14 cellular contexts compared by ENCODE assay signal in the genomic region with DNA sequence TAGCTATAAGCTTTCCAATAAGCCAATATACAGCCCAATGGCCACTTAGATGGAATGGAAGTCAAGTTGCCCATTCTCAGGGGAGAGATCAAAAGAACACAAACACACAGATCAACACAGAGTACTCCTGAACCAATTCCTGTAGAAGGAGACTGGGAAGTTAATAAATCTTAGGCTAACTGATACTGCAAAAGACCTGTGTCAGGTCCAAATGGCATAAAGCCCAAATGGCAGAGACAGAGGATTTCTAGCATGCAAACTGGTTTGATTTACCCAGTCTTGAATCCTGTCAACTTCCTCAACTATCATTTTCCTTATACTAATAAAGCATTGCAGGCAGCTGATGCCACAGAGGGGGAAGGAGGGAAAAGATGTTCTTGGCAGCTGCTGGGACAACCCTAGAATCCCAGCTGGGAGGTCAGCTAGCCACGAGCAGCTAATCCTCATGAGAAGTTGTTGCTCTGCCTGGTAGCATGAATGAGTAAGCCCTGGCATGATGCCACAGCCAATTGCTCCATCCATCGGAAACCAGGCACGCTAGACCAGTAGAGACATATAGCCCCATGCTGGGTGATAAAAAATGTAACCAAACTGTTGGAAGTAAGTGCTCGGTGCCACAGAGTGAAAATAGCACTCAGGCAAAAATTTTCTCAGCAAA. TPM values are rescaled to one million over a fixed set of nuclear protein-coding genes. Genes with fewer than 3 reads are reported as not detected.
A peak's percentile ranks its signal among the peaks of the same experiment; 100 is the strongest.
DNase-seq lines count a peak whose midpoint lies in the region; ATAC-seq and TF ChIP-seq lines count a peak whose summit lies in the region.
"Had no signal": no experiment of that assay in that cellular context is flagged by ENCODE, and none has a peak within 500 bp of the region (broad histone marks: within the 10 kb centered on the region; RNA-seq: fewer than 3 reads in every experiment).

No MANE protein-coding gene starts in this region.

- H3K4me1 ChIP-seq in OCI-LY3 (ENCODE audit: low read length) (peaks cover 45% of the 10 kb centered on the region), foreskin keratinocyte (no peaks in the 10 kb centered on the region), ovary (ENCODE audit: insufficient read depth) (no peaks in the 10 kb centered on the region)

- H3K9me3 ChIP-seq in OCI-LY3 (ENCODE audit: insufficient read depth, low read length) (peaks cover 14% of the 10 kb centered on the region; the same call in 1 of the 2 replicates), ovary (no peaks in the 10 kb centered on the region)

- H3K27ac Mint-ChIP-seq in glutamatergic neuron (ENCODE audit: unreplicated experiment), result no peak overlapping the region
- H3K27ac Mint-ChIP-seq: CD4-positive, CD25-positive, alpha-beta regulatory T cell had no signal

- no peaks in the 10 kb centered on the region for H3K27me3 ChIP-seq in OCI-LY3 (ENCODE audit: low read depth, low read length)
- H3K27me3 ChIP-seq in foreskin keratinocyte, result no peaks in the 10 kb centered on the region
- no peaks in the 10 kb centered on the region for H3K27me3 ChIP-seq in ovary

- peak; percentile 70 for ATAC-seq in foreskin keratinocyte
- no peak for ATAC-seq in HG02840 (IDR thresholded peaks at IDR 0.05; ENCODE audit: low FRiP score, unreplicated experiment)
- no peak for ATAC-seq in GM19328 (IDR thresholded peaks at IDR 0.05; ENCODE audit: unreplicated experiment)
- ATAC-seq in HG02885 (IDR thresholded peaks at IDR 0.05; ENCODE audit: poor library complexity, unreplicated experiment), result no peak

- no peak overlapping the region for H3K4me3 Mint-ChIP-seq in glutamatergic neuron (ENCODE audit: unreplicated experiment)
- H3K4me3 Mint-ChIP-seq: CD4-positive, CD25-positive, alpha-beta regulatory T cell had no signal

- 26 to 50% (median 33%) methylated on average over 4 of the region's 4 CpGs for WGBS in ovary, 3 donors

- no peak overlapping the region for H3K9ac ChIP-seq in OCI-LY3 (ENCODE audit: low read length)

- DNase-seq in AML-193 (lab: John Stamatoyannopoulos, UW) (peak; percentile 86 to 87), foreskin keratinocyte (peak; percentile 58 to 71), ovary (peak in 4 of 5 donors; percentile 14 to 50 (median 35)), glutamatergic neuron (no peak)
- DNase-seq: CD4-positive, CD25-positive, alpha-beta regulatory T cell; Karpas-422; stimulated activated naive CD4-positive, alpha-beta T cell had no signal

- H3K9me3 Mint-ChIP-seq in glutamatergic neuron (ENCODE audit: unreplicated experiment), result peaks cover 4% of the 10 kb centered on the region
- H3K9me3 Mint-ChIP-seq: CD4-positive, CD25-positive, alpha-beta regulatory T cell had no signal

- H2AFZ ChIP-seq in OCI-LY3 (ENCODE audit: low read depth, low read length), result no peak overlapping the region

- no peaks in the 10 kb centered on the region for H4K20me1 ChIP-seq in OCI-LY3 (ENCODE audit: insufficient read depth, low read length)

- no peaks in the 10 kb centered on the region for H3K79me2 ChIP-seq in OCI-LY3 (ENCODE audit: low read length)

- no peaks in the 10 kb centered on the region for H3K27me3 Mint-ChIP-seq in glutamatergic neuron (ENCODE audit: unreplicated experiment)

- H3K27ac ChIP-seq in OCI-LY3 (ENCODE audit: low read length) (peak overlapping the region; percentile 62), foreskin keratinocyte (no peak overlapping the region), ovary (no peak overlapping the region)

- H3K36me3 ChIP-seq in OCI-LY3 (replicated peaks; ENCODE audit: low read depth, low read length), result peaks cover 13% of the 10 kb centered on the region
- H3K36me3 ChIP-seq in ovary, result no peaks in the 10 kb centered on the region

- no peak for TF ChIP-seq EP300 in ovary (IDR thresholded peaks at IDR 0.05)

- TF ChIP-seq CTCF in OCI-LY3 (IDR thresholded peaks at IDR 0.05; ENCODE audit: low read depth, low read length), result no peak
- TF ChIP-seq CTCF in foreskin keratinocyte (conservative IDR thresholded peaks at IDR 0.05), result no peak
- no peak for TF ChIP-seq CTCF in ovary (IDR thresholded peaks at IDR 0.05)
- no peak for TF ChIP-seq CTCF in glutamatergic neuron (IDR thresholded peaks at IDR 0.05; ENCODE audit: partially characterized antibody, unreplicated experiment)

- intact Hi-C loops in ovary (cut with DNase I), result loop anchor here in 1 of 4 donors (10.0 kb wide), 1 partner anchor 140 kb away; no protein-coding TSS in a partner anchor

- H3K4me1 Mint-ChIP-seq in glutamatergic neuron (ENCODE audit: low read depth, unreplicated experiment), result peaks cover 10% of the 10 kb centered on the region
- H3K4me1 Mint-ChIP-seq: CD4-positive, CD25-positive, alpha-beta regulatory T cell had no signal

- no peak for TF ChIP-seq POLR2A in ovary (IDR thresholded peaks at IDR 0.05)

- H3K36me3 Mint-ChIP-seq in glutamatergic neuron (ENCODE audit: unreplicated experiment), result no peaks in the 10 kb centered on the region
- H3K36me3 Mint-ChIP-seq: CD4-positive, CD25-positive, alpha-beta regulatory T cell had no signal

- H3K4me2 ChIP-seq in OCI-LY3 (ENCODE audit: low read length), result peak overlapping the region; percentile 34

- H3K4me3 ChIP-seq in OCI-LY3 (ENCODE audit: low read length) (no peak overlapping the region), ovary (no peak overlapping the region)

RNA-seq across cellular contexts. Expression of a gene that starts 26.2 kb away (rescaled TPM):
- total RNA-seq in foreskin keratinocyte, result 4.4 and 6.0 TPM in 2 replicates
- polyA plus RNA-seq in foreskin keratinocyte, result 3.9 and 7.1 TPM in 2 replicates
- 10 to 100 TPM; 13.2 to 72.8 (median 39.1) TPM for total RNA-seq in ovary
- 10 to 100 TPM; 65.2 to 80.5 TPM for polyA plus RNA-seq in ovary
- 1.7 TPM for total RNA-seq in glutamatergic neuron (ENCODE audit: unreplicated experiment)

RNA-seq across cellular contexts. Expression of a gene that starts 30.4 kb away (rescaled TPM):
- total RNA-seq in foreskin keratinocyte (3.3 and 6.5 TPM in 2 replicates), ovary (100 to 1,000 TPM in 3 of 7 donors, 10 to 100 TPM in 4; 42.0 to 179 (median 97.6) TPM), glutamatergic neuron (ENCODE audit: unreplicated experiment) (1.7 TPM)
- polyA plus RNA-seq in foreskin keratinocyte (3.0 and 5.5 TPM in 2 replicates), ovary (100 to 1,000 TPM; 156 to 183 TPM)

RNA-seq across cellular contexts. Expression of a gene that starts 31.0 kb away (rescaled TPM):
- total RNA-seq in foreskin keratinocyte (not detected in 2 replicates), ovary (not detected), glutamatergic neuron (ENCODE audit: unreplicated experiment) (not detected)
- polyA plus RNA-seq in foreskin keratinocyte (not detected in 2 replicates), ovary (not detected)
- total RNA-seq: CD4-positive, CD25-positive, alpha-beta regulatory T cell; mononuclear cell; T-helper 1 cell treated with Interleukin-12 subunit alpha and Interleukin-12 subunit beta and Interleukin-4 antibody, amounts not matched to agents 30 ng/mL and 1 ng/mL, for 36 hours had no signal
- polyA plus RNA-seq: adipose tissue; CD4-positive, CD25-positive, alpha-beta regulatory T cell had no signal

RNA-seq across cellular contexts. Expression of a gene that starts 53.5 kb away (rescaled TPM):
- total RNA-seq in foreskin keratinocyte (not detected in 2 replicates), ovary (not detected), glutamatergic neuron (ENCODE audit: unreplicated experiment) (not detected)
- polyA plus RNA-seq in foreskin keratinocyte (not detected in 2 replicates), ovary (not detected)
- total RNA-seq: CD4-positive, CD25-positive, alpha-beta regulatory T cell; mononuclear cell; T-helper 1 cell treated with Interleukin-12 subunit alpha and Interleukin-12 subunit beta and Interleukin-4 antibody, amounts not matched to agents 30 ng/mL and 1 ng/mL, for 36 hours had no signal
- polyA plus RNA-seq: adipose tissue; CD4-positive, CD25-positive, alpha-beta regulatory T cell had no signal
